In genomic region chr18:75249672-75250470, GRCh38 we compare ENCODE assay signal across 13 cellular contexts. TPM values are rescaled to one million over a fixed set of nuclear protein-coding genes. Genes with fewer than 3 reads are reported as not detected.
DNase-seq lines count a peak whose midpoint lies in the region; ATAC-seq, FAIRE-seq and TF ChIP-seq lines count a peak whose summit lies in the region.
"Had no signal": no experiment of that assay in that cellular context is flagged by ENCODE, and none has a peak within 500 bp of the region (broad histone marks: within the 10 kb centered on the region; RNA-seq: fewer than 3 reads in every experiment).

No MANE protein-coding gene starts in this region.

- H3K4me1 ChIP-seq in upper lobe of left lung, result peaks cover 11 to 36% (median 24%) of the 10 kb centered on the region in 4 donors

- H3K4me1 Mint-ChIP-seq in activated naive CD4-positive, alpha-beta T cell treated with anti-CD3 and anti-CD28 coated beads for 36 hours (ENCODE audit: low read depth), result peaks cover 64% of the 10 kb centered on the region

- WGBS in upper lobe of left lung, 2 donors, result 71 to 75% methylated on average over 7 to 18 of the region's 18 CpGs

- H3K36me3 Mint-ChIP-seq in activated naive CD4-positive, alpha-beta T cell treated with anti-CD3 and anti-CD28 coated beads for 36 hours (ENCODE audit: low read depth), result peaks cover 2% of the 10 kb centered on the region

- H3K27ac Mint-ChIP-seq in activated naive CD4-positive, alpha-beta T cell treated with anti-CD3 and anti-CD28 coated beads for 36 hours, result peak overlapping the region; percentile 63

- peak overlapping the region in 3 of 4 donors; percentile 72 to 83 (median 82) for H3K27ac ChIP-seq in upper lobe of left lung
- H3K27ac ChIP-seq: GM23248 had no signal

- no peak for TF ChIP-seq CTCF in upper lobe of left lung (IDR thresholded peaks at IDR 0.05)

- CTCF ChIA-PET in activated naive CD4-positive, alpha-beta T cell treated with anti-CD3 and anti-CD28 coated beads for 36 hours (lab: Charles Lee), result no interaction called here

- FAIRE-seq in HTR-8/SVneo (lab: Jason Lieb, UNC), result no peak
- FAIRE-seq: endothelial cell of umbilical vein had no signal

- H3K9me3 Mint-ChIP-seq in activated naive CD4-positive, alpha-beta T cell treated with anti-CD3 and anti-CD28 coated beads for 36 hours, result no peaks in the 10 kb centered on the region

- intact Hi-C loops in activated naive CD4-positive, alpha-beta T cell treated with anti-CD3 and anti-CD28 coated beads for 36 hours (cut with micrococcal nuclease), result loop anchor here (5.0 to 10.0 kb wide), 2 partner anchors 227 to 755 kb away; partner anchors contain the start of gene CNDP2
- intact Hi-C loops in left colon (cut with DNase I, micrococcal nuclease), result no loop called here

- no peaks in the 10 kb centered on the region for H3K9me3 ChIP-seq in upper lobe of left lung

- peak; percentile 41 for ATAC-seq in left colon
- ATAC-seq in upper lobe of left lung (ENCODE audit: low FRiP score in 2 of 2), result peak; percentile 22 to 66
- no peak for ATAC-seq in HG02571 (IDR thresholded peaks at IDR 0.05; ENCODE audit: unreplicated experiment)
- ATAC-seq: SK-N-SH treated with all-trans-retinoic acid at 6 μM for 48 hours had no signal

- H3K36me3 ChIP-seq in upper lobe of left lung, result no peaks in the 10 kb centered on the region

- no peak overlapping the region for H3K4me3 ChIP-seq in upper lobe of left lung
- H3K4me3 ChIP-seq: GM23248, skin epidermis had no signal

- no peak for TF ChIP-seq POLR2A in upper lobe of left lung (IDR thresholded peaks at IDR 0.05)

- no peaks in the 10 kb centered on the region for H3K27me3 ChIP-seq in upper lobe of left lung

- no peak for TF ChIP-seq EP300 in upper lobe of left lung (IDR thresholded peaks at IDR 0.05)

- no peaks in the 10 kb centered on the region for H3K27me3 Mint-ChIP-seq in activated naive CD4-positive, alpha-beta T cell treated with anti-CD3 and anti-CD28 coated beads for 36 hours (ENCODE audit: low read depth)

- no peak overlapping the region for H3K4me3 Mint-ChIP-seq in activated naive CD4-positive, alpha-beta T cell treated with anti-CD3 and anti-CD28 coated beads for 36 hours

- peak; percentile 46 for DNase-seq in activated naive CD4-positive, alpha-beta T cell treated with anti-CD3 and anti-CD28 coated beads for 36 hours
- DNase-seq in activated naive CD4-positive, alpha-beta T cell treated with anti-CD3 and anti-CD28 coated beads, Interleukin-2, amount 50 U/mL, for 16 hours, result no peak
- peak; percentile 30 for DNase-seq in UCSD-AML1 (lab: John Stamatoyannopoulos, UW; ENCODE audit: unreplicated experiment)
- DNase-seq in left colon, result no peak
- no peak for DNase-seq in upper lobe of left lung
- no peak for DNase-seq in HTR-8/SVneo (ENCODE audit: insufficient read length, low spot score)
- DNase-seq in DMS153 (lab: John Stamatoyannopoulos, UW), result no peak
- DNase-seq: GM23248, NCI-H774 had no signal

RNA-seq across cellular contexts. Expression of gene TSHZ1, which starts 39.3 kb away (rescaled TPM):
- total RNA-seq in activated naive CD4-positive, alpha-beta T cell treated with anti-CD3 and anti-CD28 coated beads for 36 hours, result 10 to 100 TPM; 13.8 to 14.3 TPM
- total RNA-seq in left colon, result 10 to 100 TPM; 24.8 to 34.1 TPM
- total RNA-seq in upper lobe of left lung, result 10 to 100 TPM in 5 of 6 donors, 1 to 10 TPM in 1; 9.1 to 16.5 (median 14.3) TPM

RNA-seq across cellular contexts. Expression of gene PTGR3, which starts 40.9 kb away (rescaled TPM):
- 10 to 100 TPM; 28.4 to 33.0 TPM for total RNA-seq in activated naive CD4-positive, alpha-beta T cell treated with anti-CD3 and anti-CD28 coated beads for 36 hours
- total RNA-seq in left colon (10 to 100 TPM; 42.9 to 54.6 TPM), upper lobe of left lung (10 to 100 TPM; 12.2 to 36.8 (median 26.5) TPM)

Comparison
In these comparisons a context has a peak if more than half of its experiments do, and no peak if none do; other contexts are left out.
1. DNase-seq: peak in activated naive CD4-positive, alpha-beta T cell treated with anti-CD3 and anti-CD28 coated beads for 36 hours (single experiment) and UCSD-AML1 (single experiment); none in activated naive CD4-positive, alpha-beta T cell treated with anti-CD3 and anti-CD28 coated beads, Interleukin-2, amount 50 U/mL, for 16 hours (single experiment), left colon (0 of 2), upper lobe of left lung (0 of 2), HTR-8/SVneo (single experiment) and DMS153 (single experiment).